ENCODE assay signal across 1 cellular context in genomic region chr12:22190-22529, GRCh38.
TF ChIP-seq lines count a peak whose summit lies in the region.

No MANE protein-coding gene starts in this region.

TF ChIP-seq in GM12878, 131 proteins besides CTCF, POLR2A, EP300 and RAD21 (continued from another document):
- TF ChIP-seq ZBTB4 (CRISPR knock-in tag; IDR thresholded peaks at IDR 0.05): no peak
- no peak for TF ChIP-seq RCOR1 (conservative IDR thresholded peaks at IDR 0.05; ENCODE audit: low read depth, low read length)
- no peak for TF ChIP-seq ZBTB33 (IDR thresholded peaks at IDR 0.05)
- TF ChIP-seq ZBED1 (IDR thresholded peaks at IDR 0.05; ENCODE audit: borderline replicate concordance): no peak
- no peak for TF ChIP-seq SREBF2 (IDR thresholded peaks at IDR 0.05; ENCODE audit: low read length)
- TF ChIP-seq TCF12 (IDR thresholded peaks at IDR 0.05; ENCODE audit: low read depth, low read length): no peak
- TF ChIP-seq USF1 (IDR thresholded peaks at IDR 0.05; ENCODE audit: borderline replicate concordance, extremely low read length, insufficient read depth, low read depth, low read length): no peak
- TF ChIP-seq GABPA (IDR thresholded peaks at IDR 0.05; ENCODE audit: low read depth): no peak
